1 cellular context compared by ENCODE assay signal in the genomic region with DNA sequence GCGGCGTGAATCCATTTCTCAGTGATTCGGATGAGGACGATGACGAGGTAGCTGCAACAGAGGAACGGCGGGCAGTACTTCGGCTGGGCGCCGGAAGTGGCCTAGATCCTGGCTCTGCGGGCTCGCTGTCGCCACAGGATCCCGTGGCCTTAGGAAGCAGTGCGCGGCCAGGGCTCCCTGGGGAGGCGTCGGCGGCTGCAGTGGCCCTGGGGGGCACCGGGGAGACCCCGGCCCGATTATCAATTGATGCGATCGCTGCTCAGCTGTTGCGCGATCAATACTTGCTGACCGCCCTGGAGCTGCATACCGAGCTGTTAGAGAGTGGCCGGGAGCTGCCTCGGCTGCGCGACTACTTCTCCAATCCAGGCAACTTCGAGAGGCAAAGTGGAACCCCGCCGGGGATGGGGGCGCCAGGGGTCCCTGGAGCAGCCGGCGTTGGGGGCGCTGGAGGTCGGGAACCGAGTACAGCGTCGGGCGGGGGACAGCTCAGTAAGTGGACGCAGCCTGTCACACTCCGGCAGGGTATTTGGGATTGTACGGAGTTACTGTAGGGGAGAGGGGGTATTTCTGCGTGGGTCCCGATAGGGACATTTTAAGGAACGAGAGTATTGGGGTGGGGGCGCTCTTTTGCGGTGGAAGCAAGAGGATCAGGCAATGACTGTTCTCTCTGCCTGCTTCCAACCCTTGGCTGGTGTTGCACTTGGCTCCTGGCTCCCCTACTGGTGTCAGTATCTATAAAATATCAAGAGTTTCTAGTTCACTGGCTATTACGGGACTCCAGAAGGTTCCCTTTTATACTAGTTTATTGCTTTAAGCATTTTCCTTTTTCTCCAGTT.
TF ChIP-seq lines count a peak whose summit lies in the region.

No MANE protein-coding gene starts in this region.

TF ChIP-seq in endothelial cell of umbilical vein, 7 proteins besides CTCF, POLR2A, EP300 and RAD21 (continued from another document):
- TF ChIP-seq FOS (IDR thresholded peaks at IDR 0.05; ENCODE audit: borderline replicate concordance, insufficient read depth, low read length) = no peak
